1 cellular context compared by ENCODE assay signal in the genomic region with DNA sequence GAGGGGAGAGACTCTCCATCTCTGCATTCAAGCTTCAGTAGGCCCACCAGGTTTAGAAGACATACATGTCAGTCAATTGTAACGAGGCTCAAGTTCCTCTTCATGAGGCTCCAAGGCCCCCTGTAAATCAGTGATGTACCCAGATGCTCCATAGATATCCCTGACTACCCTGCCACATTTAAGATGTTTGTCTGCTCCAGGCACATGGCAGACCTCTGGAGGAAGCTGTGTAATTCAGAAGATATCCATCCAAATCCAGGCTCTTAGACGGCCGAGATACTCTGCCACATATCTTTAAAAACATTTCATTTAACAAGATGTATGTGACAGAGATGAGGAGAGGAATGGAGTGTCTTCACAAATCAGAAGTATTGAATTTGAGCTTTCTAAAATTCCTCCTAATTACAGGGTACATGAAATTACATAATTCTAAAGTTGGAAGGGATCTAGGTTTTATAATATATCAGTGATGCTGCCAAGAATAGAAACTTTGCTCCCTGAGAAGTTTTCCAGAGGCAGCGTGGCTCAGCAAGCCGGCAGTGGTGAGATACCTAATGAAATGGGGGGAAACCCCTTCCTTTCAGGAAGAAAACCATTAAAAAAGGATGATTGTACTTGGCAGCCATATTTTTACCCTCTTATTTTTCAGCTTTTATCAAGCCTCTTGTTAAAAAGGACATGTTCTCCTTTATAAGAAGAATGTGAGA.
TF ChIP-seq lines count a peak whose summit lies in the region.

No MANE protein-coding gene starts in this region.

TF ChIP-seq in HEK293T, 16 proteins besides CTCF, POLR2A, EP300 and RAD21 (continued from another document):
- TF ChIP-seq PKNOX1 (IDR thresholded peaks at IDR 0.05) = no peak
- TF ChIP-seq CTBP1 (IDR thresholded peaks at IDR 0.05; ENCODE audit: borderline replicate concordance) = no peak
- no peak for TF ChIP-seq LEF1 (IDR thresholded peaks at IDR 0.05; ENCODE audit: borderline replicate concordance)
- TF ChIP-seq ELF4 (IDR thresholded peaks at IDR 0.05) = no peak
- TF ChIP-seq SUZ12 (IDR thresholded peaks at IDR 0.05) = no peak
- no peak for TF ChIP-seq L3MBTL2 (conservative IDR thresholded peaks at IDR 0.05)
- no peak for TF ChIP-seq FOXK2 (IDR thresholded peaks at IDR 0.05)
- no peak for TF ChIP-seq FOXA1 (IDR thresholded peaks at IDR 0.05)
- no peak for TF ChIP-seq SP1 (IDR thresholded peaks at IDR 0.05)
- TF ChIP-seq BHLHE40 (IDR thresholded peaks at IDR 0.05; ENCODE audit: borderline replicate concordance) = no peak
